8 cellular contexts compared by ENCODE assay signal in genomic region chr11:127074151-127074761, GRCh38.
DNase-seq lines count a peak whose midpoint lies in the region; ATAC-seq and TF ChIP-seq lines count a peak whose summit lies in the region.

No MANE protein-coding gene starts in this region.

- H3K36me3 ChIP-seq in Caco-2 (ENCODE audit: control insufficient read depth, insufficient read depth, low read length) = no peaks in the 10 kb centered on the region
- H3K36me3 ChIP-seq in brain microvascular endothelial cell (replicated peaks) = no peaks in the 10 kb centered on the region

- TF ChIP-seq CTCF in Caco-2 (IDR thresholded peaks at IDR 0.05; ENCODE audit: insufficient read depth in 1 of 2, low read depth in 1 of 2, low read length in 1 of 2, severe bottlenecking in 1 of 2, unreplicated experiment in 1 of 2) = peak; percentile 60 to 79
- TF ChIP-seq CTCF in brain microvascular endothelial cell (IDR thresholded peaks at IDR 0.05; ENCODE audit: low read depth, low read length, missing control alignments) = peak; percentile 54

- peak; percentile 95 for ATAC-seq in GM19025 (IDR thresholded peaks at IDR 0.05; ENCODE audit: low read depth, unreplicated experiment)
- ATAC-seq in HG03045 (IDR thresholded peaks at IDR 0.05; ENCODE audit: unreplicated experiment) = peak; percentile 97

- intact Hi-C loops in Caco-2 (cut with micrococcal nuclease; ENCODE audit: unreplicated experiment) = loop anchor here (1.0 kb wide), 3 partner anchors 57 to 633 kb away; no protein-coding TSS in a partner anchor

- H3K27me3 ChIP-seq in Caco-2 (replicated peaks; ENCODE audit: control insufficient read depth, insufficient read depth, low read length) = no peaks in the 10 kb centered on the region; the same call in 1 of the 2 replicates
- no peaks in the 10 kb centered on the region for H3K27me3 ChIP-seq in brain microvascular endothelial cell (replicated peaks)

- peak; percentile 59 to 67 for DNase-seq in Caco-2
- peak; percentile 73 for DNase-seq in NCI-H2107 treated with DMSO at 0.1 percent for 48 hours (lab: John Stamatoyannopoulos, UW; ENCODE audit: unreplicated experiment)
- DNase-seq in brain microvascular endothelial cell = peak; percentile 9
- peak; percentile 34 for DNase-seq in occipital lobe (lab: John Stamatoyannopoulos, UW)
- no peak for DNase-seq in activated CD4-positive, alpha-beta T cell treated with anti-CD3 and anti-CD28 coated beads, Interleukin-2, amount 50 U/mL, for 1 hour
- DNase-seq in NCI-H128 (lab: John Stamatoyannopoulos, UW; ENCODE audit: unreplicated experiment) = no peak

- H3K4me1 Mint-ChIP-seq in Caco-2 (ENCODE audit: low read depth, unreplicated experiment) = no peaks in the 10 kb centered on the region

- H3K4me1 ChIP-seq in Caco-2 = no peaks in the 10 kb centered on the region

- no peak overlapping the region for H3K4me3 ChIP-seq in Caco-2 (ENCODE audit: low read depth, low read length)
- H3K4me3 ChIP-seq in brain microvascular endothelial cell (ENCODE audit: low read depth, low read length) = no peak overlapping the region

- no peak overlapping the region for H3K27ac Mint-ChIP-seq in Caco-2 (ENCODE audit: unreplicated experiment)

- H3K27me3 Mint-ChIP-seq in Caco-2 (ENCODE audit: insufficient read depth, unreplicated experiment) = peaks cover 21% of the 10 kb centered on the region

- POLR2A ChIA-PET in Caco-2 (lab: Charles Lee) = no interaction called here

- no peak overlapping the region for H3K4me3 Mint-ChIP-seq in Caco-2 (ENCODE audit: unreplicated experiment)

- BruUV-seq in Caco-2 (replicated peaks; lab: Mats Ljungman, UMichigan) = no TSS peak

- in situ Hi-C loops in brain microvascular endothelial cell (cut with HindIII; ENCODE audit: low pct_ligation_motif_present, low sequenced_read_pairs) = no loop called here

- no peaks in the 10 kb centered on the region for H3K36me3 Mint-ChIP-seq in Caco-2 (ENCODE audit: insufficient read depth, unreplicated experiment)

- no peaks in the 10 kb centered on the region for H3K9me3 ChIP-seq in Caco-2

- H3K9me3 Mint-ChIP-seq in Caco-2 (ENCODE audit: unreplicated experiment) = no peaks in the 10 kb centered on the region

- CTCF ChIA-PET in Caco-2 (lab: Charles Lee) = interaction anchor here (0.6 to 1.6 kb wide), 7 partner anchors 263 to 764 kb away, joined by 3 to 15 read pairs (median 3); no protein-coding TSS in a partner anchor

- no peak overlapping the region for H3K27ac ChIP-seq in brain microvascular endothelial cell

Comparison
In these comparisons a context has a peak if more than half of its experiments do, and no peak if none do; other contexts are left out.
1. DNase-seq: peak in Caco-2 (2 of 2), NCI-H2107 treated with DMSO at 0.1 percent for 48 hours (single experiment), brain microvascular endothelial cell (single experiment) and occipital lobe (single experiment); none in activated CD4-positive, alpha-beta T cell treated with anti-CD3 and anti-CD28 coated beads, Interleukin-2, amount 50 U/mL, for 1 hour (single experiment) and NCI-H128 (single experiment).